ENCODE assay signal across 19 cellular contexts in the genomic region with DNA sequence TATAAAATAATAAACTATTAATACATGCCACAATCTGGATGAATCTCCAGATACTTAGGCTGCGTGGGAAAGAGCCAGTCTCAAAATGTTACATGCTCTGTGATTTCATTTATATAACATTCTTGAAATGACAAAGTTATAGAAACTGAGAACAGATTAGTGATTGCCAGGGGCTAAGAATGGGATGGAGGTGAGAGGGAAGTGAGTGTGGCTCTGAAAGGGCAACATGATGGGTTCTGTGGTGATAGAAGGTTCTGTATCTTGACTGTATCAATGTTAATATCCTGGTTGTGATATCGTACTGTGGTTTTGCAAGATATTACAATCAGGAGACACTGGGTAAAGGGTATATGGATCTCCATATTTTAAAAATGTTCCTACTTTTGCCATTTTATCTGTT. TPM values are rescaled to one million over a fixed set of nuclear protein-coding genes. Genes with fewer than 3 reads are reported as not detected.
DNase-seq lines count a peak whose midpoint lies in the region; ATAC-seq, FAIRE-seq and TF ChIP-seq lines count a peak whose summit lies in the region.
"Had no signal": no experiment of that assay in that cellular context is flagged by ENCODE, and none has a peak within 500 bp of the region (broad histone marks: within the 10 kb centered on the region; RNA-seq: fewer than 3 reads in every experiment).

No MANE protein-coding gene starts in this region.

- SMC1A ChIA-PET in GM12878 (lab: Charles Lee; ENCODE audit: uncharacterized antibody, unreplicated experiment) = interaction anchor here (0.6 kb wide), 1 partner anchor 40 kb away, joined by 3 read pairs; no protein-coding TSS in a partner anchor

- RAD21 ChIA-PET in GM12878 (lab: Charles Lee; ENCODE audit: unreplicated experiment) = no interaction called here

- no peak for TF ChIP-seq EP300 in GM12878 (IDR thresholded peaks at IDR 0.05; ENCODE audit: borderline replicate concordance in 1 of 2, control insufficient read depth in 1 of 2, low read depth in 2 of 2, low read length in 2 of 2)

- 46% methylated on average over 2 of the region's 2 CpGs for WGBS in GM12878 (ENCODE audit: insufficient coverage, insufficient replicate concordance, low lambda C conversion rate, missing lambda C conversion rate)

- CTCF ChIA-PET in activated CD4-positive, alpha-beta memory T cell treated with anti-CD3 and anti-CD28 coated beads for 36 hours (lab: Charles Lee) = interaction anchor here (1.0 kb wide), 2 partner anchors 165 to 258 kb away, joined by 4 read pairs; no protein-coding TSS in a partner anchor
- CTCF ChIA-PET in activated CD4-positive, alpha-beta memory T cell treated with anti-CD3 and anti-CD28 coated beads, Interleukin-2, amount 10 ng/mL, durations not matched to agents 7 days and 5 days (lab: Charles Lee) = interaction anchor here (0.6 to 1.0 kb wide), 2 partner anchors 18 to 152 kb away, joined by 3 read pairs; no protein-coding TSS in a partner anchor
- CTCF ChIA-PET in CD4-positive, alpha-beta T cell (lab: Charles Lee) = interaction anchor here (2.0 to 4.6 kb wide), 2 partner anchors 17 to 257 kb away, joined by 7 to 27 read pairs; no protein-coding TSS in a partner anchor
- CTCF ChIA-PET in GM12878 (lab: Yijun Ruan, JAX) = interaction anchor here (0.6 to 1.8 kb wide), 2 partner anchors 8 to 257 kb away, joined by 3 to 6 read pairs; no protein-coding TSS in a partner anchor

- intact Hi-C loops in activated CD4-positive, alpha-beta memory T cell treated with anti-CD3 and anti-CD28 coated beads for 36 hours (cut with micrococcal nuclease) = loop anchor here (1.0 to 2.0 kb wide), 3 partner anchors 68 to 236 kb away; no protein-coding TSS in a partner anchor
- intact Hi-C loops in CD4-positive, alpha-beta T cell (cut with DNase I, micrococcal nuclease) = no loop called here
- intact Hi-C loops in GM12878 (cut with micrococcal nuclease; ENCODE audit: unreplicated experiment) = no loop called here

- peak overlapping the region; percentile 38 for H3K27ac Mint-ChIP-seq in activated CD4-positive, alpha-beta memory T cell treated with anti-CD3 and anti-CD28 coated beads for 36 hours
- no peak overlapping the region for H3K27ac Mint-ChIP-seq in activated CD4-positive, alpha-beta memory T cell treated with anti-CD3 and anti-CD28 coated beads, Interleukin-2, amount 10 ng/mL, durations not matched to agents 7 days and 5 days
- H3K27ac Mint-ChIP-seq in CD4-positive, alpha-beta T cell = peak overlapping the region; percentile 93
- no peak overlapping the region for H3K27ac Mint-ChIP-seq in neural progenitor cell
- H3K27ac Mint-ChIP-seq: GM23338 had no signal

- H2AFZ ChIP-seq in Loucy (ENCODE audit: low read length) (no peak overlapping the region), GM12878 (ENCODE audit: control insufficient read depth, low read depth, low read length) (no peak overlapping the region), neural progenitor cell (replicated peaks) (no peak overlapping the region)
- H2AFZ ChIP-seq: GM23338 had no signal

- no peak for TF ChIP-seq POLR2A in GM12878 (IDR thresholded peaks at IDR 0.05; ENCODE audit: low read depth, low read length)

- H3F3A ChIP-seq in Loucy (ENCODE audit: low read depth) (peaks cover 3% of the 10 kb centered on the region), neural progenitor cell (ENCODE audit: low read depth) (no peaks in the 10 kb centered on the region)

- H3K27me3 Mint-ChIP-seq in activated CD4-positive, alpha-beta memory T cell treated with anti-CD3 and anti-CD28 coated beads for 36 hours = no peaks in the 10 kb centered on the region
- H3K27me3 Mint-ChIP-seq in activated CD4-positive, alpha-beta memory T cell treated with anti-CD3 and anti-CD28 coated beads, Interleukin-2, amount 10 ng/mL, durations not matched to agents 7 days and 5 days = no peaks in the 10 kb centered on the region
- no peaks in the 10 kb centered on the region for H3K27me3 Mint-ChIP-seq in CD4-positive, alpha-beta T cell
- peaks cover 2% of the 10 kb centered on the region for H3K27me3 Mint-ChIP-seq in neural progenitor cell (ENCODE audit: insufficient read depth, low read depth)

- no peak for FAIRE-seq in GM12878 (lab: Jason Lieb, UNC)
- FAIRE-seq: GM12892 had no signal

- H3K79me2 ChIP-seq in Loucy (ENCODE audit: insufficient read depth, low read length) (no peaks in the 10 kb centered on the region), GM12878 (ENCODE audit: control insufficient read depth, insufficient read depth, low read length) (no peaks in the 10 kb centered on the region), neural progenitor cell (ENCODE audit: low read depth) (no peaks in the 10 kb centered on the region)

- no peak overlapping the region for H3K9ac ChIP-seq in Loucy (ENCODE audit: low read depth, low read length, poor library complexity, severe bottlenecking)
- no peak overlapping the region for H3K9ac ChIP-seq in GM12878 (ENCODE audit: control insufficient read depth, insufficient read depth, low read length)
- H3K9ac ChIP-seq in neural progenitor cell = no peak overlapping the region
- H3K9ac ChIP-seq: BLaER1 treated with 17β-estradiol and CSF1 and Interleukin-3, amounts not matched to agents 10 nM and 100 nM had no signal

- in situ Hi-C loops in GM12878 (cut with MboI) = no loop called here

- H3K4me2 ChIP-seq in Loucy (ENCODE audit: low read depth, low read length, poor library complexity, severe bottlenecking) (peak overlapping the region; percentile 30), GM12878 (ENCODE audit: control insufficient read depth, insufficient read depth) (no peak overlapping the region), neural progenitor cell (no peak overlapping the region)
- H3K4me2 ChIP-seq: GM23338 had no signal

- BruUV-seq in GM12878 (replicated peaks; lab: Mats Ljungman, UMichigan) = no TSS peak

- no peak overlapping the region for H3K4me3 Mint-ChIP-seq in activated CD4-positive, alpha-beta memory T cell treated with anti-CD3 and anti-CD28 coated beads for 36 hours
- no peak overlapping the region for H3K4me3 Mint-ChIP-seq in activated CD4-positive, alpha-beta memory T cell treated with anti-CD3 and anti-CD28 coated beads, Interleukin-2, amount 10 ng/mL, durations not matched to agents 7 days and 5 days
- H3K4me3 Mint-ChIP-seq in CD4-positive, alpha-beta T cell = no peak overlapping the region
- H3K4me3 Mint-ChIP-seq in neural progenitor cell = no peak overlapping the region
- H3K4me3 Mint-ChIP-seq: GM23338 had no signal

- peak; percentile 30 for DNase-seq in activated CD4-positive, alpha-beta memory T cell treated with anti-CD3 and anti-CD28 coated beads for 36 hours
- DNase-seq in activated CD4-positive, alpha-beta memory T cell treated with anti-CD3 and anti-CD28 coated beads, Interleukin-2, amount 10 ng/mL, durations not matched to agents 7 days and 5 days = no peak
- no peak for DNase-seq in CD4-positive, alpha-beta T cell
- DNase-seq in GM12878 (ENCODE audit: low read depth, low spot score) (no peak), neural progenitor cell (ENCODE audit: low spot score) (no peak)
- DNase-seq: Caco-2; DMS53; NCI-H1092; NCI-H1694; NCI-H69; NK-92 treated with Interleukin-12 subunit alpha and Interleukin-12 subunit beta, amount 100 ng/mL, for 24 hours; PC-3 had no signal

- H3K9me2 ChIP-seq in Loucy (replicated peaks; ENCODE audit: low read depth, low read length) = no peaks in the 10 kb centered on the region

- ATAC-seq in CD4-positive, alpha-beta T cell (ENCODE audit: poor library complexity) = no peak
- ATAC-seq in GM12878 (peak; percentile 83), GM19397 (IDR thresholded peaks at IDR 0.05; ENCODE audit: unreplicated experiment) (no peak), HG02852 (IDR thresholded peaks at IDR 0.05; ENCODE audit: unreplicated experiment) (no peak)
- ATAC-seq: GM23338, PC-3 had no signal

- H3K36me3 Mint-ChIP-seq in activated CD4-positive, alpha-beta memory T cell treated with anti-CD3 and anti-CD28 coated beads for 36 hours = peaks cover 23% of the 10 kb centered on the region
- peaks cover 29% of the 10 kb centered on the region for H3K36me3 Mint-ChIP-seq in activated CD4-positive, alpha-beta memory T cell treated with anti-CD3 and anti-CD28 coated beads, Interleukin-2, amount 10 ng/mL, durations not matched to agents 7 days and 5 days (ENCODE audit: low read depth)
- H3K36me3 Mint-ChIP-seq in CD4-positive, alpha-beta T cell (ENCODE audit: low read depth) = peaks cover 57% of the 10 kb centered on the region
- no peaks in the 10 kb centered on the region for H3K36me3 Mint-ChIP-seq in neural progenitor cell

- H3K27me3 ChIP-seq in CD4-positive, alpha-beta T cell (ENCODE audit: control insufficient read depth, insufficient read depth, low read length) = no peaks in the 10 kb centered on the region
- H3K27me3 ChIP-seq in Loucy (ENCODE audit: insufficient read depth, low read length, poor library complexity, severe bottlenecking) = no peaks in the 10 kb centered on the region
- H3K27me3 ChIP-seq in GM12878 (replicated peaks in 1 of 2; ENCODE audit: control insufficient read depth in 2 of 2, insufficient read depth in 2 of 2, low read length in 1 of 2) = no peaks in the 10 kb centered on the region
- H3K27me3 ChIP-seq in neural progenitor cell = no peaks in the 10 kb centered on the region
- H3K27me3 ChIP-seq: BLaER1 treated with 17β-estradiol and CSF1 and Interleukin-3, amounts not matched to agents 10 nM and 100 nM had no signal

- no peak for TF ChIP-seq CTCF in CD4-positive, alpha-beta T cell (IDR thresholded peaks at IDR 0.05)
- TF ChIP-seq CTCF in Loucy (conservative IDR thresholded peaks at IDR 0.05; ENCODE audit: low read length) (no peak), GM12878 (IDR thresholded peaks at IDR 0.05 in 2 of 3, conservative IDR thresholded peaks at IDR 0.05 in 1 of 3; ENCODE audit: control insufficient read depth in 2 of 3, extremely low read depth in 1 of 3, insufficient read depth in 1 of 3, low read depth in 3 of 3, low read length in 3 of 3) (no peak), neural progenitor cell (IDR thresholded peaks at IDR 0.05) (no peak)

- POLR2A ChIA-PET in activated CD4-positive, alpha-beta memory T cell treated with anti-CD3 and anti-CD28 coated beads for 36 hours (lab: Charles Lee) = no interaction called here
- POLR2A ChIA-PET in activated CD4-positive, alpha-beta memory T cell treated with anti-CD3 and anti-CD28 coated beads, Interleukin-2, amount 10 ng/mL, durations not matched to agents 7 days and 5 days (lab: Charles Lee) = no interaction called here
- POLR2A ChIA-PET in CD4-positive, alpha-beta T cell (lab: Charles Lee) = interaction anchor here (1.2 kb wide), 1 partner anchor 11 kb away, joined by 3 read pairs; no protein-coding TSS in a partner anchor
- POLR2A ChIA-PET in GM12878 (lab: Charles Lee) = no interaction called here

- H3K4me3 ChIP-seq in Loucy (ENCODE audit: low read length, poor library complexity, severe bottlenecking) (no peak overlapping the region), GM12878 (no peak overlapping the region), neural progenitor cell (no peak overlapping the region)
- H3K4me3 ChIP-seq: BLaER1 treated with 17β-estradiol and CSF1 and Interleukin-3, amounts not matched to agents 10 nM and 100 nM; GM23338 had no signal

- H3K36me3 ChIP-seq in Loucy (ENCODE audit: insufficient read depth, low read length) = no peaks in the 10 kb centered on the region
- no peaks in the 10 kb centered on the region for H3K36me3 ChIP-seq in GM12878 (ENCODE audit: control insufficient read depth in 2 of 2, insufficient read depth in 2 of 2, low read length in 1 of 2)
- H3K36me3 ChIP-seq in neural progenitor cell = no peaks in the 10 kb centered on the region
- H3K36me3 ChIP-seq: BLaER1 treated with 17β-estradiol and CSF1 and Interleukin-3, amounts not matched to agents 10 nM and 100 nM had no signal

- no peaks in the 10 kb centered on the region for H3K9me3 ChIP-seq in CD4-positive, alpha-beta T cell (ENCODE audit: control insufficient read depth, low read length)
- H3K9me3 ChIP-seq in Loucy (ENCODE audit: insufficient read depth, low read depth, low read length) = no peaks in the 10 kb centered on the region
- H3K9me3 ChIP-seq in GM12878 (replicated peaks; ENCODE audit: control insufficient read depth, insufficient read depth, low read length) = no peaks in the 10 kb centered on the region
- no peaks in the 10 kb centered on the region for H3K9me3 ChIP-seq in neural progenitor cell (ENCODE audit: low read depth)
- H3K9me3 ChIP-seq: Caco-2 had no signal

- peaks cover 67% of the 10 kb centered on the region for H3K4me1 ChIP-seq in Loucy (ENCODE audit: insufficient read depth, low read length, poor library complexity, severe bottlenecking)
- no peaks in the 10 kb centered on the region for H3K4me1 ChIP-seq in GM12878 (ENCODE audit: control insufficient read depth, insufficient read depth, low read length)
- no peaks in the 10 kb centered on the region for H3K4me1 ChIP-seq in neural progenitor cell
- H3K4me1 ChIP-seq: Caco-2 had no signal

- H3K9me3 Mint-ChIP-seq in activated CD4-positive, alpha-beta memory T cell treated with anti-CD3 and anti-CD28 coated beads for 36 hours = no peaks in the 10 kb centered on the region
- peaks cover 6% of the 10 kb centered on the region for H3K9me3 Mint-ChIP-seq in activated CD4-positive, alpha-beta memory T cell treated with anti-CD3 and anti-CD28 coated beads, Interleukin-2, amount 10 ng/mL, durations not matched to agents 7 days and 5 days
- peaks cover 3% of the 10 kb centered on the region for H3K9me3 Mint-ChIP-seq in CD4-positive, alpha-beta T cell
- no peaks in the 10 kb centered on the region for H3K9me3 Mint-ChIP-seq in neural progenitor cell
- H3K9me3 Mint-ChIP-seq: GM23338 had no signal

- no peaks in the 10 kb centered on the region for H4K20me1 ChIP-seq in Loucy (ENCODE audit: insufficient read depth, low read length, poor library complexity, severe bottlenecking)
- H4K20me1 ChIP-seq in GM12878 (ENCODE audit: control insufficient read depth, insufficient read depth) = no peaks in the 10 kb centered on the region
- no peaks in the 10 kb centered on the region for H4K20me1 ChIP-seq in neural progenitor cell (ENCODE audit: low read depth)
- H4K20me1 ChIP-seq: BLaER1 treated with 17β-estradiol and CSF1 and Interleukin-3, amounts not matched to agents 10 nM and 100 nM had no signal

- H3K4me1 Mint-ChIP-seq in activated CD4-positive, alpha-beta memory T cell treated with anti-CD3 and anti-CD28 coated beads for 36 hours (ENCODE audit: low read depth) = peaks cover 64% of the 10 kb centered on the region
- peaks cover 62% of the 10 kb centered on the region for H3K4me1 Mint-ChIP-seq in activated CD4-positive, alpha-beta memory T cell treated with anti-CD3 and anti-CD28 coated beads, Interleukin-2, amount 10 ng/mL, durations not matched to agents 7 days and 5 days
- H3K4me1 Mint-ChIP-seq in CD4-positive, alpha-beta T cell (ENCODE audit: low read depth) = peaks cover 96% of the 10 kb centered on the region
- H3K4me1 Mint-ChIP-seq in neural progenitor cell = no peaks in the 10 kb centered on the region
- H3K4me1 Mint-ChIP-seq: GM23338 had no signal

- TF ChIP-seq RAD21 in GM12878 (IDR thresholded peaks at IDR 0.05; ENCODE audit: insufficient read depth, low read depth, low read length) = no peak

- no peak overlapping the region for H3K27ac ChIP-seq in CD4-positive, alpha-beta T cell (ENCODE audit: low read depth, low read length)
- H3K27ac ChIP-seq in GM12878 (ENCODE audit: control insufficient read depth, insufficient read depth) (no peak overlapping the region), neural progenitor cell (no peak overlapping the region)
- H3K27ac ChIP-seq: BLaER1 treated with 17β-estradiol and CSF1 and Interleukin-3, amounts not matched to agents 10 nM and 100 nM; HL-60 had no signal

RNA-seq across cellular contexts. Expression of a gene that starts 50.7 kb away (rescaled TPM):
- 10 to 100 TPM; 10.6 to 13.0 TPM for total RNA-seq in activated CD4-positive, alpha-beta memory T cell treated with anti-CD3 and anti-CD28 coated beads for 36 hours
- 10 to 100 TPM; 10.8 to 13.1 TPM for total RNA-seq in activated CD4-positive, alpha-beta memory T cell treated with anti-CD3 and anti-CD28 coated beads, Interleukin-2, amount 10 ng/mL, durations not matched to agents 7 days and 5 days
- 1 to 10 TPM; 3.2 TPM for total RNA-seq in CD4-positive, alpha-beta T cell
- total RNA-seq in GM12878 (2013; cell fraction: nucleolus; rRNA removed) = 7.4 and 11.3 TPM in 2 replicates
- total RNA-seq in GM12878 (2014; rRNA removed) (0.11 TPM in 1 of 2 replicates, not detected in the other), GM12878 (2014; rRNA removed; fragmentation: Illumina TruSeq; extraction: Trizol) (0.05 and 0.27 TPM in 2 replicates), GM12878 (2021) (0.24 TPM in 1 of 2 replicates, not detected in the other), neural progenitor cell (ENCODE audit: low replicate concordance) (5.0 and 5.8 TPM in 2 replicates)
- polyA plus RNA-seq in GM12878 (2011; ENCODE audit: low read depth) = not detected
- polyA plus RNA-seq in GM12878 (2011; rRNA removed) (2.0 and 3.9 TPM in 2 replicates), GM12878 (2014; fragmentation: Illumina TruSeq; extraction: Trizol) (0.07 and 0.38 TPM in 2 replicates), GM12878 (2014; fragmentation: Nextera tagmentation; extraction: Ambion mirVana) (under 1 TPM; 0.03 to 0.05 TPM), GM12878 (2014; rRNA removed) (0.14 TPM in 1 of 2 replicates, not detected in the other), GM12878 (2016; fragmentation: Nextera tagmentation; extraction: Ambion mirVana) (under 1 TPM in 1 of 2 experiments, not detected in 1; 0.04 TPM)
- polyA plus RNA-seq in GM12878 (2011; cell fraction: cytosol; rRNA removed) = 0.48 TPM in 2 replicates
- 3.3 and 5.0 TPM in 2 replicates for polyA plus RNA-seq in GM12878 (2011; cell fraction: nucleus; rRNA removed)
- 0.07 TPM in 1 of 2 replicates, not detected in the other for polyA plus RNA-seq in GM12878 (2012)
- polyA minus RNA-seq in GM12878 (2011; rRNA and poly(A)+ RNA removed) = 0.77 and 1.2 TPM in 2 replicates
- polyA minus RNA-seq in GM12878 (2011; cell fraction: cytosol; rRNA and poly(A)+ RNA removed) = not detected in 2 replicates
- polyA minus RNA-seq in GM12878 (2011; cell fraction: nucleus; rRNA and poly(A)+ RNA removed) = 3.4 TPM in 2 replicates

Comparison
In these comparisons a context has a peak if more than half of its experiments do, and no peak if none do; other contexts are left out.
1. H3K27ac Mint-ChIP-seq: peak in activated CD4-positive, alpha-beta memory T cell treated with anti-CD3 and anti-CD28 coated beads for 36 hours (single experiment) and CD4-positive, alpha-beta T cell (single experiment); none in activated CD4-positive, alpha-beta memory T cell treated with anti-CD3 and anti-CD28 coated beads, Interleukin-2, amount 10 ng/mL, durations not matched to agents 7 days and 5 days (single experiment) and neural progenitor cell (single experiment).